30 cellular contexts compared by ENCODE assay signal in the genomic region with DNA sequence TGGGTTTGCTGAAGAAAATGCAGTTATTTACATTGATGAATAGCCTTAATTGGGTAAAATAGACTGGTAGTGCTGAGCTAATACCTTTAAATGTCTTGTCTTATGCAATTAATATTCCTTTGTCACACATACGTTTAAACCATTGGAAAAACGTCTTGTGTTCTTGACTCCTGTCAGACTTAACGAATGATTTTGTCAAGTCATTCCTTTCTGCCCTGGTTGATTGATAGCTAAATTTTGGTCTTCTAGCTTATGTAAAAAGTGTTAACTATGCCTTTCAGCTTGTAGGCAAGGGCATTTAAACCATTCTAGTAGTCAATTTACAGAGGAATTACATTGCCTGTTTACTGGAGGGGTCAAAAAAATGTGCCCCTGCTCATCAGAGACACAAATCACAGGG.
"Had no signal": no experiment of that assay in that cellular context is flagged by ENCODE, and none has a peak within 500 bp of the region (broad histone marks: within the 10 kb centered on the region; RNA-seq: fewer than 3 reads in every experiment).

No MANE protein-coding gene starts in this region.

- H3K4me1 Mint-ChIP-seq: immature natural killer cell; naive thymus-derived CD4-positive, alpha-beta T cell; nephron; stimulated activated naive B cell treated with anti-CD40 and anti-IgM and Interleukin-4, amounts not matched to agents 10 μg/mL and 1 μg/mL and 100 μg/mL, for 72 hours had no signal

- H3K36me3 Mint-ChIP-seq: naive thymus-derived CD4-positive, alpha-beta T cell; neural progenitor cell; stimulated activated naive B cell treated with anti-CD40 and anti-IgM and Interleukin-4, amounts not matched to agents 10 μg/mL and 1 μg/mL and 100 μg/mL, for 72 hours had no signal

- H3K9ac ChIP-seq: neural progenitor cell, parathyroid adenoma had no signal

- DNase-seq: glutamatergic neuron; heart left ventricle; hypothalamus; immature natural killer cell; kidney; left ventricle myocardium inferior; mesendoderm; midbrain; mucosa of descending colon; naive thymus-derived CD4-positive, alpha-beta T cell; occipital lobe; psoas muscle; sigmoid colon; small intestine; stimulated activated CD4-positive, alpha-beta T cell treated with anti-CD3 and anti-CD28 coated beads, Interleukin-1b, Interleukin-23, amount 100 ng/mL, for 48 hours; stimulated activated CD4-positive, alpha-beta T cell treated with anti-CD3 and anti-CD28 coated beads, Interleukin-2, amount 100 ng/mL, for 48 hours; stimulated activated naive B cell treated with anti-CD40 and anti-IgM and Interleukin-4, amounts not matched to agents 10 μg/mL and 1 μg/mL and 100 μg/mL, for 72 hours; stimulated activated naive CD8-positive, alpha-beta T cell treated with anti-CD3 and anti-CD28 coated beads, Interleukin-15, Interleukin-2, amounts not matched to agents 100 U/mL and 50 U/mL, for 24 hours; stomach; testis; thyroid gland; transverse colon; upper lobe of left lung had no signal

- H2AFZ ChIP-seq: neural progenitor cell, parathyroid adenoma had no signal

- H3K4me3 Mint-ChIP-seq: immature natural killer cell; naive thymus-derived CD4-positive, alpha-beta T cell; nephron; neural progenitor cell; stimulated activated naive B cell treated with anti-CD40 and anti-IgM and Interleukin-4, amounts not matched to agents 10 μg/mL and 1 μg/mL and 100 μg/mL, for 72 hours had no signal

- H3K27ac ChIP-seq: heart left ventricle, left ventricle myocardium inferior, neural progenitor cell, neutrophil, parathyroid adenoma, psoas muscle, right atrium auricular region, sigmoid colon, stomach, testis, thyroid gland, transverse colon, upper lobe of left lung had no signal

- H3K27me3 ChIP-seq: heart left ventricle, neural progenitor cell, neutrophil, right atrium auricular region, sigmoid colon, stomach, testis, thyroid gland, transverse colon, upper lobe of left lung had no signal

- H3K9me3 ChIP-seq: mucosa of descending colon, neutrophil, psoas muscle, right atrium auricular region, testis, thyroid gland, transverse colon had no signal

- H3K27me3 Mint-ChIP-seq: stimulated activated naive B cell treated with anti-CD40 and anti-IgM and Interleukin-4, amounts not matched to agents 10 μg/mL and 1 μg/mL and 100 μg/mL, for 72 hours had no signal

- H3K4me3 ChIP-seq: heart left ventricle, left ventricle myocardium inferior, lung, mucosa of descending colon, neural progenitor cell, psoas muscle, right atrium auricular region, sigmoid colon, stomach, testis, thyroid gland, transverse colon, upper lobe of left lung had no signal

- H3K4me2 ChIP-seq: neural progenitor cell had no signal

- H3K27ac Mint-ChIP-seq: immature natural killer cell; naive thymus-derived CD4-positive, alpha-beta T cell; nephron; neural progenitor cell; stimulated activated naive B cell treated with anti-CD40 and anti-IgM and Interleukin-4, amounts not matched to agents 10 μg/mL and 1 μg/mL and 100 μg/mL, for 72 hours had no signal

- ATAC-seq: heart left ventricle; mucosa of descending colon; naive thymus-derived CD4-positive, alpha-beta T cell; psoas muscle; stimulated activated naive B cell treated with anti-CD40 and anti-IgM and Interleukin-4, amounts not matched to agents 10 μg/mL and 1 μg/mL and 100 μg/mL, for 72 hours; stimulated activated naive CD8-positive, alpha-beta T cell treated with anti-CD3 and anti-CD28 coated beads, Interleukin-15, Interleukin-2, amounts not matched to agents 100 U/mL and 50 U/mL, for 24 hours had no signal

- H3K4me1 ChIP-seq: heart left ventricle, left ventricle myocardium inferior, neural progenitor cell, parathyroid adenoma, psoas muscle, right atrium auricular region, sigmoid colon, stomach, testis, thyroid gland, transverse colon, upper lobe of left lung had no signal

- FAIRE-seq: islet of Langerhans, kidney, small intestine had no signal

- H3K79me2 ChIP-seq: parathyroid adenoma had no signal

- H3K36me3 ChIP-seq: heart left ventricle, left ventricle myocardium inferior, neural progenitor cell, neutrophil, right atrium auricular region, sigmoid colon, stomach, thyroid gland, transverse colon, upper lobe of left lung had no signal
